In genomic region chr17:57086069-57086930, GRCh38 we compare ENCODE assay signal across 8 cellular contexts. TPM values are rescaled to one million over a fixed set of nuclear protein-coding genes. Genes with fewer than 3 reads are reported as not detected.
A peak's percentile ranks its signal among the peaks of the same experiment; 100 is the strongest.
DNase-seq lines count a peak whose midpoint lies in the region; ATAC-seq and TF ChIP-seq lines count a peak whose summit lies in the region.

No MANE protein-coding gene starts in this region.

- TF ChIP-seq CTCF in AG09309 (IDR thresholded peaks at IDR 0.05; ENCODE audit: control insufficient read depth, insufficient read depth, low read depth, low read length, missing control alignments) (no peak), fibroblast of the aortic adventitia (IDR thresholded peaks at IDR 0.05; ENCODE audit: insufficient read depth, low read length) (no peak), omental fat pad (IDR thresholded peaks at IDR 0.05) (no peak)

- DNase-seq in AG09309 (ENCODE audit: low read depth) (no peak), NCI-H526 (lab: John Stamatoyannopoulos, UW) (peak; percentile 49 to 80), fibroblast of the aortic adventitia (ENCODE audit: low read depth) (peak; percentile 14), omental fat pad (ENCODE audit: low spot score) (no peak)
- DNase-seq in activated T-cell treated with anti-CD3 and anti-CD28 coated beads, Interleukin-2, amount 50 U/mL, for 4 hours: no peak

- H3K4me3 ChIP-seq in AG09309 (ENCODE audit: control insufficient read depth, low read depth, low read length): peak overlapping the region; percentile 78
- H3K4me3 ChIP-seq in fibroblast of the aortic adventitia (ENCODE audit: low read depth, low read length): peak overlapping the region; percentile 78

- peaks cover 25% of the 10 kb centered on the region for H3K4me1 Mint-ChIP-seq in activated T-cell treated with anti-CD3 and anti-CD28 coated beads, Interleukin-2, amount 50 U/mL, for 4 hours (ENCODE audit: low read depth)

- ATAC-seq in GM18907 (IDR thresholded peaks at IDR 0.05; ENCODE audit: unreplicated experiment) (peak; percentile 5), omental fat pad (ENCODE audit: low FRiP score) (peak; percentile 20), GM18519 (IDR thresholded peaks at IDR 0.05; ENCODE audit: low FRiP score, unreplicated experiment) (no peak), HG03108 (IDR thresholded peaks at IDR 0.05; ENCODE audit: unreplicated experiment) (no peak)
- ATAC-seq in activated T-cell treated with anti-CD3 and anti-CD28 coated beads, Interleukin-2, amount 50 U/mL, for 4 hours: no peak

- H3K9me3 Mint-ChIP-seq in activated T-cell treated with anti-CD3 and anti-CD28 coated beads, Interleukin-2, amount 50 U/mL, for 4 hours: no peaks in the 10 kb centered on the region

- no peaks in the 10 kb centered on the region for H3K36me3 Mint-ChIP-seq in activated T-cell treated with anti-CD3 and anti-CD28 coated beads, Interleukin-2, amount 50 U/mL, for 4 hours (ENCODE audit: insufficient read depth)

- peak overlapping the region; percentile 87 for H3K4me3 Mint-ChIP-seq in activated T-cell treated with anti-CD3 and anti-CD28 coated beads, Interleukin-2, amount 50 U/mL, for 4 hours

- H3K27me3 Mint-ChIP-seq in activated T-cell treated with anti-CD3 and anti-CD28 coated beads, Interleukin-2, amount 50 U/mL, for 4 hours (ENCODE audit: low read depth): no peaks in the 10 kb centered on the region

RNA-seq across cellular contexts. Expression of gene AKAP1, which starts 1.3 kb away (rescaled TPM):
- 10 to 100 TPM; 59.6 to 64.3 (median 60.2) TPM for total RNA-seq in activated T-cell treated with anti-CD3 and anti-CD28 coated beads, Interleukin-2, amount 50 U/mL, for 4 hours
- total RNA-seq in fibroblast of the aortic adventitia (ENCODE audit: low replicate concordance) (12.9 and 23.6 TPM in 2 replicates), omental fat pad (10 to 100 TPM; 29.4 to 89.0 (median 36.1) TPM)

Comparison
In these comparisons a context has a peak if more than half of its experiments do, and no peak if none do; other contexts are left out.
1. DNase-seq: peak in NCI-H526 (2 of 2) and fibroblast of the aortic adventitia (single experiment); none in AG09309 (single experiment), activated T-cell treated with anti-CD3 and anti-CD28 coated beads, Interleukin-2, amount 50 U/mL, for 4 hours (single experiment) and omental fat pad (single experiment).
2. ATAC-seq: peak in GM18907 (single experiment) and omental fat pad (single experiment); none in activated T-cell treated with anti-CD3 and anti-CD28 coated beads, Interleukin-2, amount 50 U/mL, for 4 hours (0 of 2), GM18519 (single experiment) and HG03108 (single experiment).